1 cellular context compared by ENCODE assay signal in the genomic region with DNA sequence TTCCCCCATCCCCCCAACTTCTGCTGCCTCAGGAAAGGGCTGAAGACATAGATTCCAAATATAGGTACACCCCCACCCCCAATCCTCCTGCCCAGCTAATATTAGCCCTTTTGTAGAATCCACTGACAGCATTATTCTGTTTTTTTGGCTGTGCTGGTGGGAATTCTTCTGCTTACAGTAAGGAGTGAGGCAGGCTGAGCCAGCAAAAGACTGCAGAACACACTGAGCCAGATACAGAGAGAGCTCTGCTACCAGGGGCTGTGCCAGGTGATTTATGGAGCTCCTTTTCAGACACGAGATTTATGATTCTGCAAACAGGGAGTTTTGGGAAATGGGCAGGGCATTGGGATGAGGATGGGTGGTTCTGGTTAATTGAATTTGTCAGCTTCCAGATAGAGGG.
TF ChIP-seq lines count a peak whose summit lies in the region.

No MANE protein-coding gene starts in this region.

TF ChIP-seq in SK-N-SH treated with all-trans-retinoic acid at 6 μM for 48 hours, 23 proteins besides CTCF, POLR2A, EP300 and RAD21 (continued from another document):
- no peak for TF ChIP-seq GLIS3 (CRISPR knock-in tag; IDR thresholded peaks at IDR 0.05)
- TF ChIP-seq TOX (CRISPR knock-in tag; IDR thresholded peaks at IDR 0.05; ENCODE audit: borderline replicate concordance) = no peak
- TF ChIP-seq BACH2 (CRISPR knock-in tag; IDR thresholded peaks at IDR 0.05; ENCODE audit: borderline replicate concordance) = no peak
- TF ChIP-seq ARNTL (CRISPR knock-in tag; IDR thresholded peaks at IDR 0.05; ENCODE audit: borderline replicate concordance, low read depth) = no peak
- TF ChIP-seq PPARA (CRISPR knock-in tag; IDR thresholded peaks at IDR 0.05; ENCODE audit: borderline replicate concordance) = no peak
- TF ChIP-seq ZFP3 (CRISPR knock-in tag; IDR thresholded peaks at IDR 0.05) = no peak
